ENCODE assay signal across 1 cellular context in the genomic region with DNA sequence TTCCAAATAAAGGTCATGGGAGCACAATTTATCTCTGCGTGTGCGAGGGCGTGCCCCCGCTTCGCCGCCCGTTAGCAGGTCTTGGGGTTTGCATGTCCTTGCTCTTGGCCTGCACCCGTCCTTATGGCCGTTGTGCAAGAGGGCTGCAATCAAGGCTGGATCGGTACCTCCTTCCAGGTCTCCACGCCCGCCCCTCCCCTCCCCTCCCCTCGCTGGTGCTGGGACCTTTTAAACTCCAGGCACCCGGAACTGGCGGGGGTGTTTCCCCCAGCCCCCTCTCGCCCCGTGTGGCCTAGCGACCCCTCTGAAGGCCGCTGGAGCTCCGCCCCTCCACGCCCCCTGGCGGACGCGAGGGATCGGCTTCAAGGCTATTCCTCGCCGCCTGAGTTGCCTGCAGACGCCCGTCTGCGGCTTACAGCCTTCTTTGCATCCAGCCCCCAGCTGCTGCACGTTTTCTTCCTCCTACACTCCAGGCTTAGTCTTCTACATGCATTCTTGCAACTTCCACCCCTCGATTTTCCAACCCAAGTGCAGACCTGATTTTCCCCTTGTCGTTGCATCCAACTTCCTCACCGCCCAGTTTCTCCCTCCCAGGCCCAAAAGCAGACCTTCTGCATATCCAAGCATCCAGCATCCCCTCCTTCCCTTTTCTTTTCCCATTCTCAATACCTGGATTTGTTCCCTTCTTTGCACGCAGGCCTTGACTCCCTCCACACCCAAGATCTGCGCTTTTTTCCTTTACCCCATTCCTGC.
TF ChIP-seq lines count a peak whose summit lies in the region.

No MANE protein-coding gene starts in this region.

TF ChIP-seq in HCT116, 20 proteins besides CTCF, POLR2A, EP300 and RAD21 (continued from another document):
- TF ChIP-seq, protein P1, sequence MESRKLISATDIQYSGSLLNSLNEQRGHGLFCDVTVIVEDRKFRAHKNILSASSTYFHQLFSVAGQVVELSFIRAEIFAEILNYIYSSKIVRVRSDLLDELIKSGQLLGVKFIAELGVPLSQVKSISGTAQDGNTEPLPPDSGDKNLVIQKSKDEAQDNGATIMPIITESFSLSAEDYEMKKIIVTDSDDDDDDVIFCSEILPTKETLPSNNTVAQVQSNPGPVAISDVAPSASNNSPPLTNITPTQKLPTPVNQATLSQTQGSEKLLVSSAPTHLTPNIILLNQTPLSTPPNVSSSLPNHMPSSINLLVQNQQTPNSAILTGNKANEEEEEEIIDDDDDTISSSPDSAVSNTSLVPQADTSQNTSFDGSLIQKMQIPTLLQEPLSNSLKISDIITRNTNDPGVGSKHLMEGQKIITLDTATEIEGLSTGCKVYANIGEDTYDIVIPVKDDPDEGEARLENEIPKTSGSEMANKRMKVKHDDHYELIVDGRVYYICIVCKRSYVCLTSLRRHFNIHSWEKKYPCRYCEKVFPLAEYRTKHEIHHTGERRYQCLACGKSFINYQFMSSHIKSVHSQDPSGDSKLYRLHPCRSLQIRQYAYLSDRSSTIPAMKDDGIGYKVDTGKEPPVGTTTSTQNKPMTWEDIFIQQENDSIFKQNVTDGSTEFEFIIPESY (IDR thresholded peaks at IDR 0.05; ENCODE audit: extremely low read depth, insufficient replicate concordance, low read length), result no peak
- peak; percentile 79 for TF ChIP-seq CEBPB (IDR thresholded peaks at IDR 0.05; ENCODE audit: low read depth)
- TF ChIP-seq, protein P2, sequence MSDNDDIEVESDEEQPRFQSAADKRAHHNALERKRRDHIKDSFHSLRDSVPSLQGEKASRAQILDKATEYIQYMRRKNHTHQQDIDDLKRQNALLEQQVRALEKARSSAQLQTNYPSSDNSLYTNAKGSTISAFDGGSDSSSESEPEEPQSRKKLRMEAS (IDR thresholded peaks at IDR 0.05), result peak; percentile 19; the same call in 1 of the 2 replicates
- TF ChIP-seq, protein P3, sequence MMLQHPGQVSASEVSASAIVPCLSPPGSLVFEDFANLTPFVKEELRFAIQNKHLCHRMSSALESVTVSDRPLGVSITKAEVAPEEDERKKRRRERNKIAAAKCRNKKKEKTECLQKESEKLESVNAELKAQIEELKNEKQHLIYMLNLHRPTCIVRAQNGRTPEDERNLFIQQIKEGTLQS (IDR thresholded peaks at IDR 0.05), result no peak
